Comparison of ENCODE assay signal across 8 cellular contexts in genomic region chr11:65503923-65504670, GRCh38. TPM values are rescaled to one million over a fixed set of nuclear protein-coding genes. Genes with fewer than 3 reads are reported as not detected.
DNase-seq lines count a peak whose midpoint lies in the region; ATAC-seq, FAIRE-seq and TF ChIP-seq lines count a peak whose summit lies in the region.

No MANE protein-coding gene starts in this region.

- DNase-seq in NCI-H82 (lab: John Stamatoyannopoulos, UW) = peak; percentile 41
- no peak for DNase-seq in NCI-H82 treated with DMSO at 0.1 percent for 48 hours (lab: John Stamatoyannopoulos, UW; ENCODE audit: unreplicated experiment)
- DNase-seq in globus pallidus (ENCODE audit: low spot score) = peak; percentile 64
- no peak for DNase-seq in small intestine
- DNase-seq in iPS-NIHi7 (ENCODE audit: extremely low spot score) = no peak
- DNase-seq in effector memory CD8-positive, alpha-beta T cell = no peak

- H3K36me3 Mint-ChIP-seq in effector memory CD8-positive, alpha-beta T cell (ENCODE audit: insufficient read depth) = no peaks in the 10 kb centered on the region

- H3K4me3 ChIP-seq in small intestine (ENCODE audit: low read depth in 1 of 2, low read length in 2 of 2) = peak overlapping the region; percentile 64 to 73

- H3K27ac ChIP-seq in small intestine (ENCODE audit: low read depth in 1 of 2, low read length in 1 of 2) = peak overlapping the region; percentile 41 to 73

- ATAC-seq in SK-N-SH treated with all-trans-retinoic acid at 6 μM for 48 hours = no peak
- no peak for ATAC-seq in effector memory CD8-positive, alpha-beta T cell (replicated peaks)
- no peak for ATAC-seq in GM18861 (IDR thresholded peaks at IDR 0.05; ENCODE audit: unreplicated experiment)

- no peaks in the 10 kb centered on the region for H3K27me3 Mint-ChIP-seq in effector memory CD8-positive, alpha-beta T cell

- H3K4me1 ChIP-seq in small intestine (ENCODE audit: control insufficient read depth in 2 of 2, insufficient read depth in 1 of 2, low read depth in 1 of 2, low read length in 1 of 2) = peaks cover 0 to 4% of the 10 kb centered on the region in 2 donors

- H3K27ac Mint-ChIP-seq in effector memory CD8-positive, alpha-beta T cell = peak overlapping the region in 1 of 2 donors; percentile 84

- H3K4me1 Mint-ChIP-seq in effector memory CD8-positive, alpha-beta T cell (ENCODE audit: low read depth in 2 of 2) = peaks cover 47 to 57% of the 10 kb centered on the region in 2 donors

- H3K27me3 ChIP-seq in small intestine (ENCODE audit: control insufficient read depth in 2 of 2, insufficient read depth in 2 of 2, low read length in 2 of 2) = no peaks in the 10 kb centered on the region

- 0% methylated on average over 3 of the region's 3 CpGs for WGBS in small intestine, 3 donors

- no peak for FAIRE-seq in small intestine (lab: Jason Lieb, UNC)

- peaks cover 27 to 30% of the 10 kb centered on the region in 2 donors for H3K36me3 ChIP-seq in small intestine (ENCODE audit: control insufficient read depth in 2 of 2, insufficient read depth in 2 of 2, low read length in 2 of 2)

- H3K9me3 ChIP-seq in small intestine (ENCODE audit: control insufficient read depth, low read depth) = no peaks in the 10 kb centered on the region

- no peaks in the 10 kb centered on the region for H3K9me3 Mint-ChIP-seq in effector memory CD8-positive, alpha-beta T cell

- no peak overlapping the region for H3K4me3 Mint-ChIP-seq in effector memory CD8-positive, alpha-beta T cell

TF ChIP-seq in SK-N-SH treated with all-trans-retinoic acid at 6 μM for 48 hours, 23 proteins besides CTCF, POLR2A, EP300 and RAD21:
- TF ChIP-seq POU6F1 (CRISPR knock-in tag; IDR thresholded peaks at IDR 0.05; ENCODE audit: borderline replicate concordance, low read depth) (no peak; the same call in 1 of the 2 replicates), PPARA (CRISPR knock-in tag; IDR thresholded peaks at IDR 0.05; ENCODE audit: borderline replicate concordance) (no peak), ZNF565 (CRISPR knock-in tag; conservative IDR thresholded peaks at IDR 0.05; ENCODE audit: low read depth) (no peak), ZC3H10 (CRISPR knock-in tag; IDR thresholded peaks at IDR 0.05) (peak; percentile 94), BACH2 (CRISPR knock-in tag; IDR thresholded peaks at IDR 0.05; ENCODE audit: borderline replicate concordance) (no peak), SNAI2 (CRISPR knock-in tag; IDR thresholded peaks at IDR 0.05) (peak; percentile 23; the same call in 1 of the 2 replicates), ZNF70 (CRISPR knock-in tag; IDR thresholded peaks at IDR 0.05) (peak; percentile 26; the same call in 1 of the 2 replicates), CSRNP3 (CRISPR knock-in tag; IDR thresholded peaks at IDR 0.05) (peak; percentile 82; the same call in 1 of the 2 replicates), ISL1 (CRISPR knock-in tag; IDR thresholded peaks at IDR 0.05) (no peak), ZFP3 (CRISPR knock-in tag; IDR thresholded peaks at IDR 0.05) (peak; percentile 20; the same call in 1 of the 2 replicates), PATZ1 (CRISPR knock-in tag; IDR thresholded peaks at IDR 0.05; ENCODE audit: borderline replicate concordance) (peak; percentile 93), TSHZ2 (CRISPR knock-in tag; IDR thresholded peaks at IDR 0.05) (no peak), CREB5 (CRISPR knock-in tag; IDR thresholded peaks at IDR 0.05; ENCODE audit: low read depth) (peak; percentile 81), RARB (CRISPR knock-in tag; IDR thresholded peaks at IDR 0.05) (peak; percentile 92), TOX (CRISPR knock-in tag; IDR thresholded peaks at IDR 0.05; ENCODE audit: borderline replicate concordance) (peak; percentile 87), ARNTL (CRISPR knock-in tag; IDR thresholded peaks at IDR 0.05; ENCODE audit: borderline replicate concordance, low read depth) (peak; percentile 36; the same call in 1 of the 2 replicates), OSR1 (CRISPR knock-in tag; IDR thresholded peaks at IDR 0.05) (no peak), ESRRG (CRISPR knock-in tag; IDR thresholded peaks at IDR 0.05) (peak; percentile 92; the same call in 1 of the 2 replicates)
TF ChIP-seq in SK-N-SH treated with all-trans-retinoic acid at 6 μM for 48 hours: peak in this region for 11.

RNA-seq across cellular contexts. Expression of gene MALAT1, which starts 5.3 kb away (rescaled TPM):
- 100 to 1,000 TPM; 155 to 454 (median 159) TPM for polyA plus RNA-seq in small intestine

RNA-seq across cellular contexts. Expression of gene SCYL1, which starts 20.8 kb away (rescaled TPM):
- polyA plus RNA-seq in small intestine = 10 to 100 TPM; 46.7 to 76.9 (median 74.3) TPM

RNA-seq across cellular contexts. Expression of gene LTBP3, which starts 54.1 kb away (rescaled TPM):
- 10 to 100 TPM in 2 of 3 donors, 1 to 10 TPM in 1; 6.5 to 25.6 (median 17.0) TPM for polyA plus RNA-seq in small intestine

Comparison
In these comparisons a context has a peak if more than half of its experiments do, and no peak if none do; other contexts are left out.
1. DNase-seq: peak in NCI-H82 (single experiment) and globus pallidus (single experiment); none in NCI-H82 treated with DMSO at 0.1 percent for 48 hours (single experiment), small intestine (single experiment), iPS-NIHi7 (single experiment) and effector memory CD8-positive, alpha-beta T cell (0 of 3).